In the genomic region with DNA sequence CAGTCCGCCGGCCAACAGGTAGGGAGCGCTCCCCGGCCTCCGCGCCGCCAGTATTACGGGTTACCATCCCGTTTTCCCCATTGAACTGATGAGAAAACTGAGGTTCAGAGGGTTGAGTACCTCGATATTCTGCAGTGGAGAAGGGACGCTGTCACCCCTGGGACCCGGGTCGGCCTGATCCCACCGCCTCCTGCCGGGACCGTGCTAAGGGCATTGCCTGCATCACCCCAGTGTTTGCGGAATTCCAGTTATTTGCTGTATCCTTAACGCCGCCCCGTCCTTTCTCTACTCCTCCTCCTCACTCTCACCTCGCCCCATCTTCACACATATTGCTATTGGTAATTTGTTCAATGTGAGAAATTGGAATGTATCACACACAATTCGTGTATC, we compare ENCODE assay signal across 9 cellular contexts. TPM values are rescaled to one million over a fixed set of nuclear protein-coding genes. Genes with fewer than 3 reads are reported as not detected.
A peak's percentile ranks its signal among the peaks of the same experiment; 100 is the strongest.
DNase-seq lines count a peak whose midpoint lies in the region; ATAC-seq, FAIRE-seq and TF ChIP-seq lines count a peak whose summit lies in the region.
"Had no signal": no experiment of that assay in that cellular context is flagged by ENCODE, and none has a peak within 500 bp of the region (broad histone marks: within the 10 kb centered on the region; RNA-seq: fewer than 3 reads in every experiment).

No MANE protein-coding gene starts in this region.

- peaks cover 72 to 100% (median 77%) of the 10 kb centered on the region in 11 experiments for H3K27me3 ChIP-seq in BLaER1 treated with 17β-estradiol and CSF1 and Interleukin-3, amounts not matched to agents 10 nM and 100 nM
- H3K27me3 ChIP-seq in NT2/D1 (ENCODE audit: insufficient read depth, insufficient read length) (peaks cover 32% of the 10 kb centered on the region), neural progenitor cell (peaks cover 45% of the 10 kb centered on the region)

- H3K4me3 Mint-ChIP-seq in endothelial cell (ENCODE audit: unreplicated experiment), result peak overlapping the region; percentile 85
- peak overlapping the region; percentile 89 for H3K4me3 Mint-ChIP-seq in neural progenitor cell

- ATAC-seq in omental fat pad (ENCODE audit: low FRiP score) (no peak), GM21619 (IDR thresholded peaks at IDR 0.05; ENCODE audit: unreplicated experiment) (no peak)

- H3K9ac ChIP-seq in BLaER1 treated with 17β-estradiol and CSF1 and Interleukin-3, amounts not matched to agents 10 nM and 100 nM, result peak overlapping the region in 8 of 11 experiments; percentile 43 to 59 (median 52); a peak in 13 of 22 replicates
- H3K9ac ChIP-seq in NT2/D1 (ENCODE audit: insufficient read length, low read depth) (peak overlapping the region; percentile 50), neural progenitor cell (no peak overlapping the region)

- H3K27me3 Mint-ChIP-seq in endothelial cell (ENCODE audit: unreplicated experiment) (peaks cover 15% of the 10 kb centered on the region), neural progenitor cell (ENCODE audit: insufficient read depth, low read depth) (peaks cover 49% of the 10 kb centered on the region)

- peaks cover 37% of the 10 kb centered on the region for H3K4me1 Mint-ChIP-seq in endothelial cell (ENCODE audit: unreplicated experiment)
- H3K4me1 Mint-ChIP-seq in neural progenitor cell, result peaks cover 40% of the 10 kb centered on the region

- peaks cover 0 to 67% (median 17%) of the 10 kb centered on the region in 11 experiments; a peak in 15 of 22 replicates for H4K20me1 ChIP-seq in BLaER1 treated with 17β-estradiol and CSF1 and Interleukin-3, amounts not matched to agents 10 nM and 100 nM
- H4K20me1 ChIP-seq in neural progenitor cell (ENCODE audit: low read depth), result peaks cover 26% of the 10 kb centered on the region

- no peak for FAIRE-seq in D721Med (lab: Jason Lieb, UNC)

- H3K27ac ChIP-seq in BLaER1 treated with 17β-estradiol and CSF1 and Interleukin-3, amounts not matched to agents 10 nM and 100 nM, result no peak overlapping the region
- no peak overlapping the region for H3K27ac ChIP-seq in neural progenitor cell

- H3K4me1 ChIP-seq in BLaER1 treated with 17β-estradiol and CSF1 and Interleukin-3, amounts not matched to agents 10 nM and 100 nM, result peaks cover 21 to 53% (median 46%) of the 10 kb centered on the region in 10 experiments
- peaks cover 15% of the 10 kb centered on the region for H3K4me1 ChIP-seq in NT2/D1 (ENCODE audit: insufficient read depth, insufficient read length)
- peaks cover 18% of the 10 kb centered on the region for H3K4me1 ChIP-seq in neural progenitor cell

- H3K4me3 ChIP-seq in BLaER1 treated with 17β-estradiol and CSF1 and Interleukin-3, amounts not matched to agents 10 nM and 100 nM, result peak overlapping the region; percentile 51 to 69 (median 57)
- H3K4me3 ChIP-seq in NT2/D1 (ENCODE audit: insufficient read length, low read depth) (peak overlapping the region; percentile 59), neural progenitor cell (peak overlapping the region; percentile 97)

- H2AFZ ChIP-seq in neural progenitor cell (replicated peaks), result peak overlapping the region; percentile 77

- H3K9me3 Mint-ChIP-seq in endothelial cell (ENCODE audit: unreplicated experiment), result no peaks in the 10 kb centered on the region
- H3K9me3 Mint-ChIP-seq in neural progenitor cell, result peaks cover 7% of the 10 kb centered on the region

- peak overlapping the region; percentile 81 to 98 (median 92) for H3K4me2 ChIP-seq in BLaER1 treated with 17β-estradiol and CSF1 and Interleukin-3, amounts not matched to agents 10 nM and 100 nM
- peak overlapping the region; percentile 100 for H3K4me2 ChIP-seq in neural progenitor cell

- no peak overlapping the region for H3K27ac Mint-ChIP-seq in endothelial cell (ENCODE audit: unreplicated experiment)
- H3K27ac Mint-ChIP-seq in neural progenitor cell, result peak overlapping the region; percentile 77

- H3F3A ChIP-seq in neural progenitor cell (ENCODE audit: low read depth), result peaks cover 14% of the 10 kb centered on the region

- H3K36me3 Mint-ChIP-seq in endothelial cell (ENCODE audit: low read depth, unreplicated experiment), result peaks cover 4% of the 10 kb centered on the region
- peaks cover 3% of the 10 kb centered on the region for H3K36me3 Mint-ChIP-seq in neural progenitor cell

- no peaks in the 10 kb centered on the region for H3K36me3 ChIP-seq in BLaER1 treated with 17β-estradiol and CSF1 and Interleukin-3, amounts not matched to agents 10 nM and 100 nM
- H3K36me3 ChIP-seq in NT2/D1 (ENCODE audit: insufficient read depth, insufficient read length, low read length) (no peaks in the 10 kb centered on the region), neural progenitor cell (no peaks in the 10 kb centered on the region)

- no peaks in the 10 kb centered on the region for H3K9me3 ChIP-seq in BLaER1 treated with 17β-estradiol and CSF1 and Interleukin-3, amounts not matched to agents 10 nM and 100 nM (replicated peaks in 1 of 11)
- H3K9me3 ChIP-seq in NT2/D1 (ENCODE audit: insufficient read depth, low read length), result no peaks in the 10 kb centered on the region
- H3K9me3 ChIP-seq in neural progenitor cell (ENCODE audit: low read depth), result no peaks in the 10 kb centered on the region

- TF ChIP-seq CTCF in endothelial cell (IDR thresholded peaks at IDR 0.05; ENCODE audit: unreplicated experiment), result no peak
- TF ChIP-seq CTCF in neural progenitor cell (IDR thresholded peaks at IDR 0.05), result no peak
- no peak for TF ChIP-seq CTCF in omental fat pad (IDR thresholded peaks at IDR 0.05)
- TF ChIP-seq CTCF in D721Med (IDR thresholded peaks at IDR 0.05; ENCODE audit: insufficient read depth, missing control alignments), result no peak

- DNase-seq in NT2/D1 (ENCODE audit: low read depth, low spot score), result no peak
- DNase-seq in endothelial cell (ENCODE audit: low spot score), result no peak
- DNase-seq in neural progenitor cell (ENCODE audit: low spot score), result peak; percentile 58
- no peak for DNase-seq in omental fat pad (ENCODE audit: low spot score)
- DNase-seq in D721Med (ENCODE audit: insufficient read length, low spot score), result no peak
- DNase-seq in COLO668 (lab: John Stamatoyannopoulos, UW; ENCODE audit: unreplicated experiment), result no peak
- DNase-seq: NCI-H2081 had no signal

- no peaks in the 10 kb centered on the region for H3K79me2 ChIP-seq in neural progenitor cell (ENCODE audit: low read depth)

RNA-seq across cellular contexts. Expression of a gene that starts 0.4 kb away (rescaled TPM):
- total RNA-seq in endothelial cell (ENCODE audit: unreplicated experiment) (5.3 TPM), neural progenitor cell (ENCODE audit: low replicate concordance) (2.6 and 17.7 TPM in 2 replicates), omental fat pad (10 to 100 TPM; 10.8 to 42.2 (median 20.1) TPM)
